ENCODE assay signal across 10 cellular contexts in the genomic region with DNA sequence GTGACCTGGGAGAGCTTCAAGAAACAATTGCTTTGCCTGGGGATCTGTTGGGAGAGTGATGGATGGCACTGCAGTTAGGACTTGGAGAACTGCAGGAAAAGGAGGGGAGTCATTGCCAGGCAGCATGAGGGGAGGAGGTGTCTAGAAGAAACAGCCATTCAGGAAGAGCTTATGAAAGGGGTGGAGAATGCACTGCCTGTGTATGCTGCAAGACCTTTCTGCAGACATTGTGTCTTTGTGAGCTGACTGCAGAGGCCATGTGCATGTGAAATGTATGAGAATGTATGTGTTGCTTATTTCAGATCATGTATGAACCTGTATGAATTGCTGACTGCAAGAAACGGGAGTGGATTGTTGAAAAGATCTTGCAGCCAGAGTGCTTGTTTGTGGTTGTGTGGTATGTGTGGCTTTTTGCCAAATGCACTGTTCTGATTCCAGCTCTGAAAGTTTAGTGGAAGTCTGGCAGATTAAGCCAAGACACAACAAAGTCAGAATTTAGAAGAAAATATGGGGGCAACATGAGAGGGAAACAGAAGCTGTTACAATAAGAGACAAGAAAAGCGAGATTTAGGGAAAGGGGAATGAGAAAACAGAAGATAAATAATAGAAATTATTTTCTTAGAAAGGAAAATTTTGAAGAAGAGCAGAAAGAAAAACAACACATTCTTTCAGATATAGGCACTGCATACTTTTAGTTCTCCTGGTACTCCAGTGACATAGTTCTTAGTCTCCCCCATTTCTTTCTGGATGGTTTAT. TPM values are rescaled to one million over a fixed set of nuclear protein-coding genes. Genes with fewer than 3 reads are reported as not detected.
A peak's percentile ranks its signal among the peaks of the same experiment; 100 is the strongest.
DNase-seq lines count a peak whose midpoint lies in the region; ATAC-seq and TF ChIP-seq lines count a peak whose summit lies in the region.
"Had no signal": no experiment of that assay in that cellular context is flagged by ENCODE, and none has a peak within 500 bp of the region (broad histone marks: within the 10 kb centered on the region; RNA-seq: fewer than 3 reads in every experiment).

No MANE protein-coding gene starts in this region.

- no peaks in the 10 kb centered on the region for H3K9me3 ChIP-seq in ascending aorta

- peak; percentile 62 for DNase-seq in EL
- DNase-seq in NCI-H187 treated with DMSO at 0.1 percent for 48 hours (lab: John Stamatoyannopoulos, UW), result peak; percentile 51
- peak; percentile 32 to 89 for DNase-seq in ascending aorta (ENCODE audit: low spot score in 2 of 2)
- DNase-seq in iPS-NIHi7 (ENCODE audit: extremely low spot score), result peak; percentile 43
- peak in 26 of 49 donors; percentile 5 to 69 (median 23) for DNase-seq in substantia nigra (lab: John Stamatoyannopoulos, UW)
- DNase-seq in stimulated activated CD4-positive, alpha-beta T cell treated with anti-CD3 and anti-CD28 coated beads, Interleukin-1b, Interleukin-23, amount 100 ng/mL, for 48 hours, result no peak
- no peak for DNase-seq in activated CD4-positive, alpha-beta T cell treated with anti-CD3 and anti-CD28 coated beads, Interleukin-2, amount 10 ng/mL, durations not matched to agents 24 days and 14 days
- DNase-seq: naive B cell had no signal

- peak overlapping the region in 1 of 2 donors; percentile 29 for H3K4me3 ChIP-seq in ascending aorta

- H3K27ac ChIP-seq in ascending aorta, result peak overlapping the region; percentile 67 to 84
- no peak overlapping the region for H3K27ac ChIP-seq in substantia nigra (ENCODE audit: low read depth, low read length, poor library complexity, severe bottlenecking)

- no peaks in the 10 kb centered on the region for H3K36me3 Mint-ChIP-seq in activated CD4-positive, alpha-beta T cell treated with anti-CD3 and anti-CD28 coated beads, Interleukin-2, amount 10 ng/mL, durations not matched to agents 24 days and 14 days (ENCODE audit: low read depth)
- no peaks in the 10 kb centered on the region for H3K36me3 Mint-ChIP-seq in stimulated activated memory B cell treated with anti-CD40 and anti-IgM and Interleukin-4, amounts not matched to agents 10 μg/mL and 1 μg/mL and 100 μg/mL, for 72 hours
- H3K36me3 Mint-ChIP-seq: IgD-negative memory B cell, naive B cell had no signal

- H3K4me1 ChIP-seq in ascending aorta, result peaks cover 0 to 25% of the 10 kb centered on the region in 2 donors

- intact Hi-C loops in ascending aorta (cut with DNase I), result loop anchor here (5.0 kb wide), 1 partner anchor 224 kb away; a partner anchor contains a TSS
- intact Hi-C loops in activated CD4-positive, alpha-beta T cell treated with anti-CD3 and anti-CD28 coated beads, Interleukin-2, amount 10 ng/mL, durations not matched to agents 24 days and 14 days (cut with micrococcal nuclease), result no loop called here

- no peaks in the 10 kb centered on the region for H3K9me3 Mint-ChIP-seq in activated CD4-positive, alpha-beta T cell treated with anti-CD3 and anti-CD28 coated beads, Interleukin-2, amount 10 ng/mL, durations not matched to agents 24 days and 14 days
- no peaks in the 10 kb centered on the region for H3K9me3 Mint-ChIP-seq in stimulated activated memory B cell treated with anti-CD40 and anti-IgM and Interleukin-4, amounts not matched to agents 10 μg/mL and 1 μg/mL and 100 μg/mL, for 72 hours
- H3K9me3 Mint-ChIP-seq: IgD-negative memory B cell, naive B cell had no signal

- H3K27me3 Mint-ChIP-seq in activated CD4-positive, alpha-beta T cell treated with anti-CD3 and anti-CD28 coated beads, Interleukin-2, amount 10 ng/mL, durations not matched to agents 24 days and 14 days, result peaks cover 34% of the 10 kb centered on the region
- H3K27me3 Mint-ChIP-seq in stimulated activated memory B cell treated with anti-CD40 and anti-IgM and Interleukin-4, amounts not matched to agents 10 μg/mL and 1 μg/mL and 100 μg/mL, for 72 hours, result peaks cover 9% of the 10 kb centered on the region

- no peak overlapping the region for H3K4me3 Mint-ChIP-seq in activated CD4-positive, alpha-beta T cell treated with anti-CD3 and anti-CD28 coated beads, Interleukin-2, amount 10 ng/mL, durations not matched to agents 24 days and 14 days
- no peak overlapping the region for H3K4me3 Mint-ChIP-seq in stimulated activated memory B cell treated with anti-CD40 and anti-IgM and Interleukin-4, amounts not matched to agents 10 μg/mL and 1 μg/mL and 100 μg/mL, for 72 hours
- H3K4me3 Mint-ChIP-seq: IgD-negative memory B cell, naive B cell had no signal

- H3K36me3 ChIP-seq in ascending aorta, result no peaks in the 10 kb centered on the region

- no peak for ATAC-seq in stimulated activated memory B cell treated with anti-CD40 and anti-IgM and Interleukin-4, amounts not matched to agents 10 μg/mL and 1 μg/mL and 100 μg/mL, for 72 hours

- H3K4me1 Mint-ChIP-seq in activated CD4-positive, alpha-beta T cell treated with anti-CD3 and anti-CD28 coated beads, Interleukin-2, amount 10 ng/mL, durations not matched to agents 24 days and 14 days, result no peaks in the 10 kb centered on the region
- peaks cover 11% of the 10 kb centered on the region for H3K4me1 Mint-ChIP-seq in stimulated activated memory B cell treated with anti-CD40 and anti-IgM and Interleukin-4, amounts not matched to agents 10 μg/mL and 1 μg/mL and 100 μg/mL, for 72 hours

- no peak for TF ChIP-seq CTCF in ascending aorta (IDR thresholded peaks at IDR 0.05)

- no peaks in the 10 kb centered on the region for H3K27me3 ChIP-seq in ascending aorta

- no peak overlapping the region for H3K27ac Mint-ChIP-seq in activated CD4-positive, alpha-beta T cell treated with anti-CD3 and anti-CD28 coated beads, Interleukin-2, amount 10 ng/mL, durations not matched to agents 24 days and 14 days
- H3K27ac Mint-ChIP-seq in stimulated activated memory B cell treated with anti-CD40 and anti-IgM and Interleukin-4, amounts not matched to agents 10 μg/mL and 1 μg/mL and 100 μg/mL, for 72 hours, result no peak overlapping the region
- H3K27ac Mint-ChIP-seq: IgD-negative memory B cell, naive B cell had no signal

RNA-seq across cellular contexts. Expression of a gene that starts 9.8 kb away (rescaled TPM):
- total RNA-seq in ascending aorta, result 26.0 TPM
- total RNA-seq in activated CD4-positive, alpha-beta T cell treated with anti-CD3 and anti-CD28 coated beads, Interleukin-2, amount 10 ng/mL, durations not matched to agents 24 days and 14 days, result 0.68 and 0.88 TPM in 2 replicates

RNA-seq across cellular contexts. Expression of a gene that starts 25.4 kb away (rescaled TPM):
- 174 TPM for total RNA-seq in ascending aorta
- total RNA-seq in activated CD4-positive, alpha-beta T cell treated with anti-CD3 and anti-CD28 coated beads, Interleukin-2, amount 10 ng/mL, durations not matched to agents 24 days and 14 days, result not detected in 2 replicates

Comparison
In these comparisons a context has a peak if more than half of its experiments do, and no peak if none do; other contexts are left out.
1. DNase-seq: peak in EL (single experiment), NCI-H187 treated with DMSO at 0.1 percent for 48 hours (single experiment), ascending aorta (2 of 2), iPS-NIHi7 (single experiment) and substantia nigra (26 of 49); none in stimulated activated CD4-positive, alpha-beta T cell treated with anti-CD3 and anti-CD28 coated beads, Interleukin-1b, Interleukin-23, amount 100 ng/mL, for 48 hours (single experiment) and activated CD4-positive, alpha-beta T cell treated with anti-CD3 and anti-CD28 coated beads, Interleukin-2, amount 10 ng/mL, durations not matched to agents 24 days and 14 days (single experiment).
2. RNA of a gene that starts 9.8 kb away (total RNA-seq): 26.0 TPM in ascending aorta (single experiment); 0.68 to 0.88 TPM in activated CD4-positive, alpha-beta T cell treated with anti-CD3 and anti-CD28 coated beads, Interleukin-2, amount 10 ng/mL, durations not matched to agents 24 days and 14 days; every median in the first group is over 10 times any median in the second.
3. RNA of a gene that starts 25.4 kb away (total RNA-seq): 174 TPM in ascending aorta (single experiment); not detected in activated CD4-positive, alpha-beta T cell treated with anti-CD3 and anti-CD28 coated beads, Interleukin-2, amount 10 ng/mL, durations not matched to agents 24 days and 14 days; every median in the first group is over 100 times any median in the second.